10 cellular contexts compared by ENCODE assay signal in genomic region chr10:4498763-4499251, GRCh38.
DNase-seq lines count a peak whose midpoint lies in the region; ATAC-seq, FAIRE-seq and TF ChIP-seq lines count a peak whose summit lies in the region.
"Had no signal": no experiment of that assay in that cellular context is flagged by ENCODE, and none has a peak within 500 bp of the region (broad histone marks: within the 10 kb centered on the region; RNA-seq: fewer than 3 reads in every experiment).

No MANE protein-coding gene starts in this region.

- no peak for ATAC-seq in HCT116
- no peak for ATAC-seq in HG02840 (IDR thresholded peaks at IDR 0.05; ENCODE audit: low FRiP score, unreplicated experiment)
- ATAC-seq in HG02623 (IDR thresholded peaks at IDR 0.05; ENCODE audit: unreplicated experiment): no peak

- CTCF ChIA-PET in HCT116 (lab: Charles Lee): no interaction called here

- H3K4me1 ChIP-seq in HCT116 (ENCODE audit: control insufficient read depth in 1 of 2, insufficient read depth in 2 of 2, low read length in 2 of 2) (peaks cover 0 to 10% of the 10 kb centered on the region in 2 experiments; a peak in 1 of 4 replicates), astrocyte (ENCODE audit: insufficient read depth, low read length) (peaks cover 11% of the 10 kb centered on the region), left ventricle myocardium inferior (peaks cover 19% of the 10 kb centered on the region), stomach (peaks cover 0 to 21% (median 15%) of the 10 kb centered on the region in 4 donors)

- intact Hi-C loops in HCT116 (cut with micrococcal nuclease) (no loop called here), left ventricle myocardium inferior (cut with micrococcal nuclease) (no loop called here), stomach (cut with DNase I; ENCODE audit: low total_unique reads) (no loop called here)

- POLR2A ChIA-PET in HCT116 (lab: Charles Lee): no interaction called here

- no peaks in the 10 kb centered on the region for H3K9me3 Mint-ChIP-seq in astrocyte (ENCODE audit: unreplicated experiment)
- H3K9me3 Mint-ChIP-seq: activated CD4-positive, alpha-beta T cell treated with anti-CD3 and anti-CD28 coated beads, Interleukin-2, amount 10 ng/mL, durations not matched to agents 24 days and 14 days had no signal

- H3K36me3 ChIP-seq in HCT116 (ENCODE audit: control insufficient read depth in 1 of 2, insufficient read depth in 2 of 2, low read length in 2 of 2) (no peaks in the 10 kb centered on the region), astrocyte (ENCODE audit: insufficient read depth, low read length) (no peaks in the 10 kb centered on the region), left ventricle myocardium inferior (no peaks in the 10 kb centered on the region), stomach (no peaks in the 10 kb centered on the region)

- H3K9ac ChIP-seq in HCT116 (ENCODE audit: low read length): no peak overlapping the region
- H3K9ac ChIP-seq in astrocyte (ENCODE audit: low read length): peak overlapping the region; percentile 60

- no peaks in the 10 kb centered on the region for H4K20me1 ChIP-seq in HCT116 (ENCODE audit: insufficient read depth)
- no peaks in the 10 kb centered on the region for H4K20me1 ChIP-seq in astrocyte (ENCODE audit: insufficient read depth, low read length)

- H3K4me1 Mint-ChIP-seq in astrocyte (ENCODE audit: low read depth, unreplicated experiment): peaks cover 20% of the 10 kb centered on the region
- H3K4me1 Mint-ChIP-seq: activated CD4-positive, alpha-beta T cell treated with anti-CD3 and anti-CD28 coated beads, Interleukin-2, amount 10 ng/mL, durations not matched to agents 24 days and 14 days had no signal

- H3K4me3 Mint-ChIP-seq in astrocyte (ENCODE audit: unreplicated experiment): no peak overlapping the region
- H3K4me3 Mint-ChIP-seq: activated CD4-positive, alpha-beta T cell treated with anti-CD3 and anti-CD28 coated beads, Interleukin-2, amount 10 ng/mL, durations not matched to agents 24 days and 14 days had no signal

- H3K27ac Mint-ChIP-seq in astrocyte (ENCODE audit: unreplicated experiment): peak overlapping the region; percentile 5
- H3K27ac Mint-ChIP-seq: activated CD4-positive, alpha-beta T cell treated with anti-CD3 and anti-CD28 coated beads, Interleukin-2, amount 10 ng/mL, durations not matched to agents 24 days and 14 days had no signal

- H2AFZ ChIP-seq in HCT116 (ENCODE audit: low read depth, low read length, poor library complexity, severe bottlenecking): peak overlapping the region; percentile 2
- peak overlapping the region; percentile 61 for H2AFZ ChIP-seq in astrocyte (ENCODE audit: low read depth, low read length)

- H3K4me2 ChIP-seq in HCT116 (ENCODE audit: low read length) (peak overlapping the region; percentile 8; the same call in 1 of the 2 replicates), astrocyte (ENCODE audit: low read length) (peak overlapping the region; percentile 64)

- RAD21 ChIA-PET in HCT116 (lab: Charles Lee; ENCODE audit: low non-redundant PET in 1 of 2, low total read pairs in 2 of 2, uncharacterized antibody in 2 of 2, unreplicated experiment in 2 of 2): no interaction called here

- H3K9me3 ChIP-seq in HCT116 (ENCODE audit: control insufficient read depth in 1 of 2, insufficient read depth in 1 of 2, low read depth in 1 of 2, low read length in 2 of 2) (no peaks in the 10 kb centered on the region), astrocyte (ENCODE audit: insufficient read depth, low read depth, low read length) (no peaks in the 10 kb centered on the region), left ventricle myocardium inferior (replicated peaks) (peaks cover 3% of the 10 kb centered on the region), stomach (no peaks in the 10 kb centered on the region)

- H3K27me3 ChIP-seq in HCT116 (ENCODE audit: insufficient read depth, low read length) (no peaks in the 10 kb centered on the region), astrocyte (ENCODE audit: insufficient read depth, low read length) (no peaks in the 10 kb centered on the region), left ventricle myocardium inferior (ENCODE audit: low read depth) (no peaks in the 10 kb centered on the region), stomach (no peaks in the 10 kb centered on the region)

- H3K4me3 ChIP-seq in HCT116 (replicated peaks in 1 of 2; ENCODE audit: low read depth in 1 of 2, low read length in 2 of 2) (no peak overlapping the region), astrocyte (ENCODE audit: insufficient read depth, low read depth, low read length) (no peak overlapping the region), left ventricle myocardium inferior (peak overlapping the region; percentile 2), stomach (no peak overlapping the region)

- H3K27ac ChIP-seq in HCT116 (ENCODE audit: low read depth, low read length) (no peak overlapping the region), astrocyte (ENCODE audit: low read depth, low read length) (peak overlapping the region; percentile 71), left ventricle myocardium inferior (replicated peaks) (peak overlapping the region; percentile 89), stomach (peak overlapping the region in 4 of 5 donors; percentile 39 to 84 (median 73))

- WGBS in stomach, 5 donors: 26 to 40% (median 32%) methylated on average over 6 of the region's 6 CpGs

- TF ChIP-seq RAD21 in HCT116 (IDR thresholded peaks at IDR 0.05; ENCODE audit: low read depth): no peak

- no TSS peak for BruUV-seq in HCT116 (replicated peaks; lab: Mats Ljungman, UMichigan)

- peak; percentile 95 for FAIRE-seq in astrocyte (lab: Jason Lieb, UNC)

- no peak for TF ChIP-seq EP300 in stomach (IDR thresholded peaks at IDR 0.05)

- no peaks in the 10 kb centered on the region for H3K27me3 Mint-ChIP-seq in astrocyte (ENCODE audit: low read depth, unreplicated experiment)

- TF ChIP-seq CTCF in HCT116 (IDR thresholded peaks at IDR 0.05 in 2 of 3, conservative IDR thresholded peaks at IDR 0.05 in 1 of 3; ENCODE audit: borderline replicate concordance in 1 of 3, insufficient read depth in 1 of 3, low read depth in 2 of 3, low read length in 2 of 3) (no peak), astrocyte (IDR thresholded peaks at IDR 0.05; ENCODE audit: insufficient read depth, low read depth, low read length) (no peak), left ventricle myocardium inferior (IDR thresholded peaks at IDR 0.05; ENCODE audit: borderline replicate concordance) (no peak), stomach (IDR thresholded peaks at IDR 0.05) (no peak)

- DNase-seq in HCT116 (ENCODE audit: low read depth, low spot score) (no peak), astrocyte (ENCODE audit: low read depth) (peak; percentile 94), left ventricle myocardium inferior (no peak), stomach (no peak), NCI-H526 (lab: John Stamatoyannopoulos, UW) (no peak), 8988T (no peak)
- DNase-seq: activated CD4-positive, alpha-beta T cell treated with anti-CD3 and anti-CD28 coated beads, Interleukin-2, amount 10 ng/mL, durations not matched to agents 24 days and 14 days; NCI-H187 had no signal

- H3K9me2 ChIP-seq in HCT116 (ENCODE audit: insufficient read depth): no peaks in the 10 kb centered on the region

- H3K79me2 ChIP-seq in HCT116 (ENCODE audit: insufficient read depth, low read length) (no peaks in the 10 kb centered on the region), astrocyte (ENCODE audit: insufficient read depth, low read length) (no peaks in the 10 kb centered on the region)

- TF ChIP-seq POLR2A in HCT116 (IDR thresholded peaks at IDR 0.05; ENCODE audit: borderline replicate concordance, extremely low read depth, insufficient read depth, insufficient read length) (no peak), stomach (IDR thresholded peaks at IDR 0.05) (no peak)

- H3K36me3 Mint-ChIP-seq in astrocyte (ENCODE audit: low read depth, unreplicated experiment): no peaks in the 10 kb centered on the region

TF ChIP-seq in HCT116, 20 proteins besides CTCF, POLR2A, EP300 and RAD21:
- TF ChIP-seq SP1 (IDR thresholded peaks at IDR 0.05; ENCODE audit: low read depth) (no peak), MAX (IDR thresholded peaks at IDR 0.05) (no peak), YY1 (IDR thresholded peaks at IDR 0.05; ENCODE audit: extremely low read depth, insufficient replicate concordance, low read depth, low read length) (no peak), SRF (IDR thresholded peaks at IDR 0.05; ENCODE audit: low read depth) (no peak)
